22 cellular contexts compared by ENCODE assay signal in genomic region chr3:14368885-14369284, GRCh38.
"Had no signal": no experiment of that assay in that cellular context is flagged by ENCODE, and none has a peak within 500 bp of the region (broad histone marks: within the 10 kb centered on the region; RNA-seq: fewer than 3 reads in every experiment).

No MANE protein-coding gene starts in this region.

- H3K4me3 ChIP-seq: heart right ventricle, hepatocyte, lower lobe of right lung, psoas muscle, sigmoid colon, spleen, suprapubic skin, thoracic aorta, tibial artery, upper lobe of right lung had no signal

- H3K9me3 Mint-ChIP-seq: naive thymus-derived CD8-positive, alpha-beta T cell; nephron; neural crest cell; stimulated activated effector memory CD8-positive, alpha-beta T cell treated with anti-CD3 and anti-CD28 coated beads, Interleukin-12 subunit alpha, Interleukin-12 subunit beta, amount 100 ng/mL, for 72 hours; stimulated activated naive CD8-positive, alpha-beta T cell treated with anti-CD3 and anti-CD28 coated beads, Interleukin-15, Interleukin-2, amounts not matched to agents 100 ng/mL and 50 ng/mL, for 24 hours had no signal

- H3K36me3 ChIP-seq: heart right ventricle, lower lobe of right lung, neutrophil, sigmoid colon, spleen, suprapubic skin, thoracic aorta, tibial artery, upper lobe of right lung had no signal

- H3K27me3 Mint-ChIP-seq: stimulated activated naive CD8-positive, alpha-beta T cell treated with anti-CD3 and anti-CD28 coated beads, Interleukin-15, Interleukin-2, amounts not matched to agents 100 ng/mL and 50 ng/mL, for 24 hours had no signal

- H3K27ac Mint-ChIP-seq: naive thymus-derived CD8-positive, alpha-beta T cell; stimulated activated naive CD8-positive, alpha-beta T cell treated with anti-CD3 and anti-CD28 coated beads, Interleukin-15, Interleukin-2, amounts not matched to agents 100 ng/mL and 50 ng/mL, for 24 hours had no signal

- H3K9me3 ChIP-seq: heart right ventricle, lower lobe of right lung, neutrophil, psoas muscle, sigmoid colon, spleen, suprapubic skin, thoracic aorta, tibial artery, upper lobe of right lung had no signal

- ATAC-seq: naive thymus-derived CD8-positive, alpha-beta T cell; stimulated activated effector memory CD8-positive, alpha-beta T cell treated with anti-CD3 and anti-CD28 coated beads, Interleukin-12 subunit alpha, Interleukin-12 subunit beta, amount 100 ng/mL, for 72 hours had no signal

- H3K4me3 Mint-ChIP-seq: naive thymus-derived CD8-positive, alpha-beta T cell; nephron; neural crest cell; stimulated activated effector memory CD8-positive, alpha-beta T cell treated with anti-CD3 and anti-CD28 coated beads, Interleukin-12 subunit alpha, Interleukin-12 subunit beta, amount 100 ng/mL, for 72 hours; stimulated activated naive CD8-positive, alpha-beta T cell treated with anti-CD3 and anti-CD28 coated beads, Interleukin-15, Interleukin-2, amounts not matched to agents 100 ng/mL and 50 ng/mL, for 24 hours had no signal

- DNase-seq: heart right ventricle; mesenchymal stem cell; naive thymus-derived CD8-positive, alpha-beta T cell; occipital lobe; sigmoid colon; spleen; stimulated activated CD4-positive, alpha-beta T cell treated with anti-CD3 and anti-CD28 coated beads, Interleukin-4, amount 100 ng/mL, for 24 hours; stimulated activated naive CD4-positive, alpha-beta T cell; tibial artery; trophoblast cell had no signal

- H3K36me3 Mint-ChIP-seq: naive thymus-derived CD8-positive, alpha-beta T cell; stimulated activated effector memory CD8-positive, alpha-beta T cell treated with anti-CD3 and anti-CD28 coated beads, Interleukin-12 subunit alpha, Interleukin-12 subunit beta, amount 100 ng/mL, for 72 hours had no signal

- H3K27ac ChIP-seq: hepatocyte, lower lobe of right lung, parathyroid adenoma, sigmoid colon, suprapubic skin, thoracic aorta, tibial artery, upper lobe of right lung had no signal

- H3K27me3 ChIP-seq: hepatocyte, neutrophil, sigmoid colon, upper lobe of right lung had no signal
